In the genomic region with DNA sequence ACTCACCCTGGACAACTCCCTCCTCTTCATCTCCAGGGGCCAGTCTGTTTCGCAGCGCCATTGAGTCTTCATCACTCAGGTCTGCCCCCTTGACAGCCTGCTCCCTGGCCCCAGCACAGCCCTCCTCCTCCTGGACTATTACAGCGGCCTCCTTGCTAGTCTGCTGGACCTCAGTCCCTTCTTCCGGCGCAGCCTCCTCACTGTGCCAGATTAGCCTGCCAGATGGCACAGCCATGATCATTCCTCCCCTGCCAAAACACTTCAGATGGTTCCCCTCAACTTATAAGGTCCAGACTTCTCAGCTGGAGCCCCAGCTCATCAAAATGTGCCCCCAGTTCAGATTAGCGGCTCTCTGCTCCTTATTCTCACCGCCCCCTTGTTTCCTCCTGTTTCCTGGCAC, we compare ENCODE assay signal across 14 cellular contexts. TPM values are rescaled to one million over a fixed set of nuclear protein-coding genes. Genes with fewer than 3 reads are reported as not detected.
DNase-seq lines count a peak whose midpoint lies in the region; TF ChIP-seq lines count a peak whose summit lies in the region.
"Had no signal": no experiment of that assay in that cellular context is flagged by ENCODE, and none has a peak within 500 bp of the region (broad histone marks: within the 10 kb centered on the region; RNA-seq: fewer than 3 reads in every experiment).

No MANE protein-coding gene starts in this region.

- peaks cover 7% of the 10 kb centered on the region for H3K4me1 ChIP-seq in endodermal cell (ENCODE audit: control insufficient read depth, insufficient read depth, low read length)
- H3K4me1 ChIP-seq in osteoblast (ENCODE audit: insufficient read depth, low read length) = peaks cover 20% of the 10 kb centered on the region

- H3K36me3 ChIP-seq in endodermal cell (ENCODE audit: control insufficient read depth, insufficient read depth, low read length) (peaks cover 27% of the 10 kb centered on the region), osteoblast (ENCODE audit: insufficient read depth, low read length) (peaks cover 15% of the 10 kb centered on the region)

- WGBS in endodermal cell (ENCODE audit: insufficient coverage in 1 of 2, insufficient read length in 1 of 2), 2 experiments = 93 to 94% methylated on average over 2 to 7 of the region's 7 CpGs

- H3K9me3 ChIP-seq in endodermal cell (ENCODE audit: control insufficient read depth, low read length) (no peaks in the 10 kb centered on the region), osteoblast (ENCODE audit: low read depth, low read length) (no peaks in the 10 kb centered on the region)
- H3K9me3 ChIP-seq: gastrocnemius medialis, Peyer's patch, right lobe of liver, suprapubic skin had no signal

- H3K4me3 Mint-ChIP-seq in endodermal cell = no peak overlapping the region
- no peak overlapping the region for H3K4me3 Mint-ChIP-seq in activated naive CD4-positive, alpha-beta T cell treated with anti-CD3 and anti-CD28 coated beads, Interleukin-2, amount 10 ng/mL, durations not matched to agents 7 days and 5 days

- H3K27me3 Mint-ChIP-seq in endodermal cell (ENCODE audit: insufficient read depth) = peaks cover 9% of the 10 kb centered on the region
- peaks cover 59% of the 10 kb centered on the region for H3K27me3 Mint-ChIP-seq in activated naive CD4-positive, alpha-beta T cell treated with anti-CD3 and anti-CD28 coated beads, Interleukin-2, amount 10 ng/mL, durations not matched to agents 7 days and 5 days

- H4K20me1 ChIP-seq in osteoblast (ENCODE audit: insufficient read depth, low read length) = peaks cover 7% of the 10 kb centered on the region

- peaks cover 8% of the 10 kb centered on the region for H3K36me3 Mint-ChIP-seq in endodermal cell (ENCODE audit: low read depth)
- H3K36me3 Mint-ChIP-seq in activated naive CD4-positive, alpha-beta T cell treated with anti-CD3 and anti-CD28 coated beads, Interleukin-2, amount 10 ng/mL, durations not matched to agents 7 days and 5 days = peaks cover 7% of the 10 kb centered on the region

- POLR2A ChIA-PET in HEK293T (lab: Yijun Ruan, JAX) = interaction anchor here (2.0 kb wide), 1 partner anchor 11 kb away, joined by 5 read pairs; no protein-coding TSS in a partner anchor

- H2AFZ ChIP-seq in osteoblast (ENCODE audit: low read length) = no peak overlapping the region

- no peak overlapping the region for H3K9ac ChIP-seq in endodermal cell (ENCODE audit: extremely low read depth, low read length, poor library complexity, severe bottlenecking)

- CTCF ChIA-PET in activated naive CD4-positive, alpha-beta T cell treated with anti-CD3 and anti-CD28 coated beads, Interleukin-2, amount 10 ng/mL, durations not matched to agents 7 days and 5 days (lab: Charles Lee) = interaction anchor here (0.7 kb wide), 1 partner anchor 12 kb away, joined by 3 read pairs; no protein-coding TSS in a partner anchor
- CTCF ChIA-PET in HEK293T (lab: Yijun Ruan, JAX) = no interaction called here

- no peak overlapping the region for H3K4me2 ChIP-seq in osteoblast (ENCODE audit: insufficient read depth, low read length)

- no peaks in the 10 kb centered on the region for H3K27me3 ChIP-seq in endodermal cell (ENCODE audit: control insufficient read depth, insufficient read depth, low read length, poor library complexity, severe bottlenecking)
- peaks cover 5% of the 10 kb centered on the region for H3K27me3 ChIP-seq in osteoblast (ENCODE audit: insufficient read depth, low read length)
- H3K27me3 ChIP-seq: gastrocnemius medialis, Peyer's patch, right lobe of liver, suprapubic skin had no signal

- DNase-seq in DMS 273 treated with DMSO at 0.1 percent for 48 hours (lab: John Stamatoyannopoulos, UW) (peak; percentile 79), NCI-H524 (lab: John Stamatoyannopoulos, UW) (peak; percentile 62 to 80), endodermal cell (no peak), osteoblast (ENCODE audit: insufficient read length, low spot score, missing footprints) (peak; percentile 89), NOMO-1 treated with DMSO at 0.1 percent for 48 hours (lab: John Stamatoyannopoulos, UW; ENCODE audit: unreplicated experiment) (no peak), NCI-H2107 (lab: John Stamatoyannopoulos, UW) (no peak), HEK293T (ENCODE audit: extremely low spot score) (no peak)
- DNase-seq in activated naive CD4-positive, alpha-beta T cell treated with anti-CD3 and anti-CD28 coated beads, Interleukin-2, amount 10 ng/mL, durations not matched to agents 7 days and 5 days = no peak
- DNase-seq: CD8-positive, alpha-beta memory T cell; dermis blood vessel endothelial cell; gastrocnemius medialis; right lobe of liver had no signal

- no peaks in the 10 kb centered on the region for H3K79me2 ChIP-seq in osteoblast (ENCODE audit: insufficient read depth, low read length)

- H3K4me3 ChIP-seq in endodermal cell (ENCODE audit: low read length) (no peak overlapping the region), osteoblast (ENCODE audit: insufficient read depth, low read length) (no peak overlapping the region)
- H3K4me3 ChIP-seq: gastrocnemius medialis, Peyer's patch, right lobe of liver, suprapubic skin had no signal

- H3K9me3 Mint-ChIP-seq in endodermal cell = no peaks in the 10 kb centered on the region
- H3K9me3 Mint-ChIP-seq in activated naive CD4-positive, alpha-beta T cell treated with anti-CD3 and anti-CD28 coated beads, Interleukin-2, amount 10 ng/mL, durations not matched to agents 7 days and 5 days = no peaks in the 10 kb centered on the region
- H3K9me3 Mint-ChIP-seq: CD8-positive, alpha-beta memory T cell had no signal

- no peak overlapping the region for H3K27ac Mint-ChIP-seq in endodermal cell
- no peak overlapping the region for H3K27ac Mint-ChIP-seq in activated naive CD4-positive, alpha-beta T cell treated with anti-CD3 and anti-CD28 coated beads, Interleukin-2, amount 10 ng/mL, durations not matched to agents 7 days and 5 days

- TF ChIP-seq CTCF in endodermal cell (conservative IDR thresholded peaks at IDR 0.05) (no peak), osteoblast (IDR thresholded peaks at IDR 0.05; ENCODE audit: extremely low read depth, low read depth, low read length) (no peak)

- H3K27ac ChIP-seq in endodermal cell (ENCODE audit: low read depth, low read length) = peak overlapping the region; percentile 16
- H3K27ac ChIP-seq in osteoblast (ENCODE audit: low read depth, low read length) = no peak overlapping the region
- H3K27ac ChIP-seq: gastrocnemius medialis, Peyer's patch, right lobe of liver, suprapubic skin had no signal

- peaks cover 21% of the 10 kb centered on the region for H3K4me1 Mint-ChIP-seq in endodermal cell
- peaks cover 2% of the 10 kb centered on the region for H3K4me1 Mint-ChIP-seq in activated naive CD4-positive, alpha-beta T cell treated with anti-CD3 and anti-CD28 coated beads, Interleukin-2, amount 10 ng/mL, durations not matched to agents 7 days and 5 days

TF ChIP-seq in HEK293T, 16 proteins besides CTCF, POLR2A, EP300 and RAD21:
- TF ChIP-seq ELF4 (IDR thresholded peaks at IDR 0.05) = no peak
- TF ChIP-seq, protein P1, sequence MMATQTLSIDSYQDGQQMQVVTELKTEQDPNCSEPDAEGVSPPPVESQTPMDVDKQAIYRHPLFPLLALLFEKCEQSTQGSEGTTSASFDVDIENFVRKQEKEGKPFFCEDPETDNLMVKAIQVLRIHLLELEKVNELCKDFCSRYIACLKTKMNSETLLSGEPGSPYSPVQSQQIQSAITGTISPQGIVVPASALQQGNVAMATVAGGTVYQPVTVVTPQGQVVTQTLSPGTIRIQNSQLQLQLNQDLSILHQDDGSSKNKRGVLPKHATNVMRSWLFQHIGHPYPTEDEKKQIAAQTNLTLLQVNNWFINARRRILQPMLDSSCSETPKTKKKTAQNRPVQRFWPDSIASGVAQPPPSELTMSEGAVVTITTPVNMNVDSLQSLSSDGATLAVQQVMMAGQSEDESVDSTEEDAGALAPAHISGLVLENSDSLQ (IDR thresholded peaks at IDR 0.05) = no peak
- no peak for TF ChIP-seq ARNT (IDR thresholded peaks at IDR 0.05)
- TF ChIP-seq LEF1 (IDR thresholded peaks at IDR 0.05; ENCODE audit: borderline replicate concordance) = no peak
- TF ChIP-seq NFRKB (IDR thresholded peaks at IDR 0.05) = no peak
- TF ChIP-seq TARDBP (IDR thresholded peaks at IDR 0.05) = no peak
- TF ChIP-seq HDGF (IDR thresholded peaks at IDR 0.05; ENCODE audit: borderline replicate concordance) = no peak
- TF ChIP-seq FOXM1 (IDR thresholded peaks at IDR 0.05; ENCODE audit: borderline replicate concordance) = no peak
- no peak for TF ChIP-seq BHLHE40 (IDR thresholded peaks at IDR 0.05; ENCODE audit: borderline replicate concordance)
- no peak for TF ChIP-seq FOXK2 (IDR thresholded peaks at IDR 0.05)
- TF ChIP-seq CTBP1 (IDR thresholded peaks at IDR 0.05; ENCODE audit: borderline replicate concordance) = no peak
- no peak for TF ChIP-seq L3MBTL2 (conservative IDR thresholded peaks at IDR 0.05)
- no peak for TF ChIP-seq FOXA1 (IDR thresholded peaks at IDR 0.05)
- no peak for TF ChIP-seq SP1 (IDR thresholded peaks at IDR 0.05)
- TF ChIP-seq SUZ12 (IDR thresholded peaks at IDR 0.05) = no peak
- no peak for TF ChIP-seq ZNF384 (IDR thresholded peaks at IDR 0.05)

RNA-seq across cellular contexts. Expression of a gene that starts 7.0 kb away (rescaled TPM):
- 10 to 100 TPM; 16.1 to 20.2 TPM for total RNA-seq in endodermal cell
- 72.5 TPM for polyA plus RNA-seq in endodermal cell (2013, experiment 1 of 2)
- 63.1 TPM for polyA plus RNA-seq in endodermal cell (2013, experiment 2 of 2)
- total RNA-seq in osteoblast = 1.4 and 1.5 TPM in 2 replicates

RNA-seq across cellular contexts. Expression of a gene that starts 28.7 kb away (rescaled TPM):
- total RNA-seq in endodermal cell (100 to 1,000 TPM; 100 to 101 TPM), osteoblast (361 and 392 TPM in 2 replicates)
- polyA plus RNA-seq in endodermal cell (2013, experiment 1 of 2) = 159 TPM
- polyA plus RNA-seq in endodermal cell (2013, experiment 2 of 2) = 128 TPM

RNA-seq across cellular contexts. Expression of a gene that starts 40.6 kb away (rescaled TPM):
- total RNA-seq in endodermal cell = 10 to 100 TPM; 38.5 to 72.7 TPM
- polyA plus RNA-seq in endodermal cell (2013, experiment 1 of 2) = 91.5 TPM
- polyA plus RNA-seq in endodermal cell (2013, experiment 2 of 2) = 92.2 TPM
- 5.4 and 5.9 TPM in 2 replicates for total RNA-seq in osteoblast

Comparison
In these comparisons a context has a peak if more than half of its experiments do, and no peak if none do; other contexts are left out.
1. DNase-seq: peak in DMS 273 treated with DMSO at 0.1 percent for 48 hours (single experiment), NCI-H524 (2 of 2) and osteoblast (single experiment); none in endodermal cell (single experiment), NOMO-1 treated with DMSO at 0.1 percent for 48 hours (single experiment), NCI-H2107 (single experiment), activated naive CD4-positive, alpha-beta T cell treated with anti-CD3 and anti-CD28 coated beads, Interleukin-2, amount 10 ng/mL, durations not matched to agents 7 days and 5 days (single experiment) and HEK293T (single experiment).